8 cellular contexts compared by ENCODE assay signal in the genomic region with DNA sequence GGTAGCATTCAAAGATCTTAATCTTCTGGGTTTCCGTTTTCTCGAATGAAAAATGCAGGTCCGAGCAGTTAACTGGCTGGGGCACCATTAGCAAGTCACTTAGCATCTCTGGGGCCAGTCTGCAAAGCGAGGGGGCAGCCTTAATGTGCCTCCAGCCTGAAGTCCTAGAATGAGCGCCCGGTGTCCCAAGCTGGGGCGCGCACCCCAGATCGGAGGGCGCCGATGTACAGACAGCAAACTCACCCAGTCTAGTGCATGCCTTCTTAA. TPM values are rescaled to one million over a fixed set of nuclear protein-coding genes. Genes with fewer than 3 reads are reported as not detected.
DNase-seq lines count a peak whose midpoint lies in the region; ATAC-seq, FAIRE-seq and TF ChIP-seq lines count a peak whose summit lies in the region.

A gene (minus strand): TSS at position 235 of the 267 bp plus-strand sequence. CDS start 34,833 bp downstream, outside the sequence.

- peak within 1 kb of the TSS; percentile 96 for H2AFZ ChIP-seq in K562 (ENCODE audit: low read depth, low read length)

- H3K9me3 ChIP-seq in K562 (replicated peaks; ENCODE audit: control insufficient read depth, insufficient read depth, low read depth, low read length) (no peaks in the 10 kb centered on the region), upper lobe of left lung (no peaks in the 10 kb centered on the region)

- H3K4me3 Mint-ChIP-seq in activated naive CD4-positive, alpha-beta T cell treated with anti-CD3 and anti-CD28 coated beads, Interleukin-2, amount 50 U/mL, for 24 hours: peak within 1 kb of the TSS; percentile 98
- peak within 1 kb of the TSS; percentile 97 for H3K4me3 Mint-ChIP-seq in memory B cell

- H3K4me1 ChIP-seq in K562 (replicated peaks in 1 of 2; ENCODE audit: control insufficient read depth in 2 of 2, insufficient read depth in 2 of 2, low read length in 2 of 2): peaks cover 5 to 14% of the 10 kb centered on the region in 2 experiments; a peak in 4 of 5 replicates
- peaks cover 26 to 53% (median 39%) of the 10 kb centered on the region in 4 donors for H3K4me1 ChIP-seq in upper lobe of left lung

- POLR2A ChIA-PET in K562 (lab: Yijun Ruan, JAX): interaction anchor here (0.9 to 5.4 kb wide), 18 partner anchors 13 to 338 kb away, joined by 3 to 136 read pairs (median 6); a partner anchor contains a TSS

- ATAC-seq in K562: no peak
- no peak for ATAC-seq in memory B cell (ENCODE audit: low read depth)
- ATAC-seq in upper lobe of left lung (ENCODE audit: low FRiP score in 2 of 2): no peak
- ATAC-seq in GM18517 (IDR thresholded peaks at IDR 0.05; ENCODE audit: unreplicated experiment): no peak

- peaks cover 48% of the 10 kb centered on the region for H3K4me1 Mint-ChIP-seq in activated naive CD4-positive, alpha-beta T cell treated with anti-CD3 and anti-CD28 coated beads, Interleukin-2, amount 50 U/mL, for 24 hours
- H3K4me1 Mint-ChIP-seq in memory B cell: peaks cover 29% of the 10 kb centered on the region

- peak within 1 kb of the TSS; percentile 100 for H3K27ac Mint-ChIP-seq in activated naive CD4-positive, alpha-beta T cell treated with anti-CD3 and anti-CD28 coated beads, Interleukin-2, amount 50 U/mL, for 24 hours
- H3K27ac Mint-ChIP-seq in memory B cell: peak within 1 kb of the TSS; percentile 100

- peaks cover 49% of the 10 kb centered on the region for H3K36me3 Mint-ChIP-seq in activated naive CD4-positive, alpha-beta T cell treated with anti-CD3 and anti-CD28 coated beads, Interleukin-2, amount 50 U/mL, for 24 hours
- H3K36me3 Mint-ChIP-seq in memory B cell: peaks cover 39% of the 10 kb centered on the region

- H3K9me1 ChIP-seq in K562 (ENCODE audit: control insufficient read depth, insufficient read depth, low read length): peaks cover 3% of the 10 kb centered on the region

- TF ChIP-seq CTCF in K562 (IDR thresholded peaks at IDR 0.05 in 2 of 3, conservative IDR thresholded peaks at IDR 0.05 in 1 of 3; ENCODE audit: insufficient read depth in 2 of 3, low read depth in 1 of 3, low read length in 3 of 3): peak in 2 of 3 experiments; percentile 25 to 37; a peak in 3 of 6 replicates
- no peak for TF ChIP-seq CTCF in upper lobe of left lung (IDR thresholded peaks at IDR 0.05)

- no TSS peak for BruUV-seq in K562 (replicated peaks; lab: Mats Ljungman, UMichigan)

- CTCF ChIA-PET in K562 (lab: Yijun Ruan, JAX; ENCODE audit: low intra/inter-chr PET ratio): interaction anchor here (0.8 to 1.4 kb wide), 2 partner anchors 27 to 47 kb away, joined by 6 to 9 read pairs; a partner anchor contains a TSS

- no peaks in the 10 kb centered on the region for H3K27me3 Mint-ChIP-seq in activated naive CD4-positive, alpha-beta T cell treated with anti-CD3 and anti-CD28 coated beads, Interleukin-2, amount 50 U/mL, for 24 hours
- H3K27me3 Mint-ChIP-seq in memory B cell: no peaks in the 10 kb centered on the region

- 0 out of 2 replicates have a peak, but pooled peaks cover 4% of the 10 kb centered on the region for H4K20me1 ChIP-seq in K562 (replicated peaks; ENCODE audit: control insufficient read depth, insufficient read depth, low read length)

- WGBS in K562 (ENCODE audit: insufficient coverage, low coverage, missing lambda C conversion rate): 3% methylated on average over 11 of the region's 11 CpGs
- WGBS in upper lobe of left lung, 2 donors: 0 to 3% methylated on average over 7 to 11 of the region's 11 CpGs

- H3K36me3 ChIP-seq in K562 (ENCODE audit: control insufficient read depth, insufficient read depth, low read length) (peaks cover 20% of the 10 kb centered on the region), upper lobe of left lung (peaks cover 6 to 18% (median 10%) of the 10 kb centered on the region in 4 donors)

- H3K9ac ChIP-seq in K562 (ENCODE audit: insufficient read depth in 1 of 2, low read depth in 2 of 2, low read length in 2 of 2): peak within 1 kb of the TSS; percentile 88 to 98

- H3K4me3 ChIP-seq in K562 (peak within 1 kb of the TSS; percentile 74), upper lobe of left lung (peak within 1 kb of the TSS; percentile 67 to 87 (median 68))

- no peak for TF ChIP-seq EP300 in K562 (IDR thresholded peaks at IDR 0.05; ENCODE audit: low read length)
- no peak for TF ChIP-seq EP300 in upper lobe of left lung (IDR thresholded peaks at IDR 0.05)

- peak within 1 kb of the TSS; percentile 86 for H3K4me2 ChIP-seq in K562 (ENCODE audit: insufficient read depth, low read length)

- H3K27me3 ChIP-seq in K562 (ENCODE audit: control insufficient read depth in 2 of 2, insufficient read depth in 2 of 2, low read length in 2 of 2): no peaks in the 10 kb centered on the region
- no peaks in the 10 kb centered on the region for H3K27me3 ChIP-seq in upper lobe of left lung

- no peaks in the 10 kb centered on the region for H3K9me3 Mint-ChIP-seq in activated naive CD4-positive, alpha-beta T cell treated with anti-CD3 and anti-CD28 coated beads, Interleukin-2, amount 50 U/mL, for 24 hours
- no peaks in the 10 kb centered on the region for H3K9me3 Mint-ChIP-seq in memory B cell

- TF ChIP-seq POLR2A in K562 (conservative IDR thresholded peaks at IDR 0.05) (no peak), upper lobe of left lung (IDR thresholded peaks at IDR 0.05) (no peak)

- H3K79me2 ChIP-seq in K562 (ENCODE audit: control insufficient read depth, insufficient read depth, low read length): peaks cover 49% of the 10 kb centered on the region

- in situ Hi-C loops in K562 (cut with MboI): no loop called here

- no peak for FAIRE-seq in K562 (lab: Jason Lieb, UNC)

- DNase-seq in activated naive CD4-positive, alpha-beta T cell treated with Interleukin-2 at 50 U/mL for 16 hours: no peak
- DNase-seq in K562 (ENCODE audit: extremely low read depth in 1 of 4, low spot score in 3 of 4) (no peak), memory B cell (ENCODE audit: low spot score in 2 of 2) (no peak), upper lobe of left lung (no peak), COLO829 (ENCODE audit: low spot score) (no peak), H4 (ENCODE audit: low spot score) (no peak)

- H3K27ac ChIP-seq in K562 (ENCODE audit: extremely low read depth, low read depth, low read length) (peak within 1 kb of the TSS; percentile 90), upper lobe of left lung (peak within 1 kb of the TSS; percentile 99 to 100 (median 100))

- peak in 1 of 2 experiments; percentile 18; a peak in 2 of 4 replicates for TF ChIP-seq RAD21 in K562 (CRISPR knock-in tag; conservative IDR thresholded peaks at IDR 0.05 in 1 of 2, IDR thresholded peaks at IDR 0.05 in 1 of 2)

- intact Hi-C loops in K562 (cut with micrococcal nuclease): loop anchor here (2.0 to 10.0 kb wide), 3 partner anchors 18 to 214 kb away; no protein-coding TSS in a partner anchor

TF ChIP-seq in K562, 482 proteins besides CTCF, POLR2A, EP300 and RAD21 (continues in another document):
- TF ChIP-seq FOXA3 (CRISPR knock-in tag; conservative IDR thresholded peaks at IDR 0.05 in 1 of 2, IDR thresholded peaks at IDR 0.05 in 1 of 2) (0 out of 4 replicates have a peak, but pooled peaks of 1 of the 2 experiments have one; percentile 35), CSDE1 (IDR thresholded peaks at IDR 0.05) (no peak), ZNF263 (CRISPR knock-in tag; IDR thresholded peaks at IDR 0.05; ENCODE audit: borderline replicate concordance) (no peak), SIRT6 (IDR thresholded peaks at IDR 0.05; ENCODE audit: low read depth, low read length) (no peak), TAF9B (IDR thresholded peaks at IDR 0.05; ENCODE audit: partially characterized antibody) (no peak), PHB (CRISPR knock-in tag; IDR thresholded peaks at IDR 0.05) (no peak), CBX3 (IDR thresholded peaks at IDR 0.05; ENCODE audit: borderline replicate concordance in 1 of 2, low read length in 2 of 2) (no peak)
- TF ChIP-seq, protein P1, sequence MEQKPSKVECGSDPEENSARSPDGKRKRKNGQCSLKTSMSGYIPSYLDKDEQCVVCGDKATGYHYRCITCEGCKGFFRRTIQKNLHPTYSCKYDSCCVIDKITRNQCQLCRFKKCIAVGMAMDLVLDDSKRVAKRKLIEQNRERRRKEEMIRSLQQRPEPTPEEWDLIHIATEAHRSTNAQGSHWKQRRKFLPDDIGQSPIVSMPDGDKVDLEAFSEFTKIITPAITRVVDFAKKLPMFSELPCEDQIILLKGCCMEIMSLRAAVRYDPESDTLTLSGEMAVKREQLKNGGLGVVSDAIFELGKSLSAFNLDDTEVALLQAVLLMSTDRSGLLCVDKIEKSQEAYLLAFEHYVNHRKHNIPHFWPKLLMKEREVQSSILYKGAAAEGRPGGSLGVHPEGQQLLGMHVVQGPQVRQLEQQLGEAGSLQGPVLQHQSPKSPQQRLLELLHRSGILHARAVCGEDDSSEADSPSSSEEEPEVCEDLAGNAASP (IDR thresholded peaks at IDR 0.05): no peak
- TF ChIP-seq, protein P2, sequence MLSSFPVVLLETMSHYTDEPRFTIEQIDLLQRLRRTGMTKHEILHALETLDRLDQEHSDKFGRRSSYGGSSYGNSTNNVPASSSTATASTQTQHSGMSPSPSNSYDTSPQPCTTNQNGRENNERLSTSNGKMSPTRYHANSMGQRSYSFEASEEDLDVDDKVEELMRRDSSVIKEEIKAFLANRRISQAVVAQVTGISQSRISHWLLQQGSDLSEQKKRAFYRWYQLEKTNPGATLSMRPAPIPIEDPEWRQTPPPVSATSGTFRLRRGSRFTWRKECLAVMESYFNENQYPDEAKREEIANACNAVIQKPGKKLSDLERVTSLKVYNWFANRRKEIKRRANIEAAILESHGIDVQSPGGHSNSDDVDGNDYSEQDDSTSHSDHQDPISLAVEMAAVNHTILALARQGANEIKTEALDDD (IDR thresholded peaks at IDR 0.05): no peak

RNA-seq across cellular contexts. Expression of the gene that starts here (rescaled TPM):
- total RNA-seq in K562 (2011; cell fraction: chromatin; rRNA removed; ENCODE audit: low replicate concordance): 4.1 and 4.5 TPM in 2 replicates
- total RNA-seq in K562 (2011; cell fraction: nucleolus; rRNA removed): 2.2 and 2.5 TPM in 2 replicates
- 2.1 and 3.6 TPM in 2 replicates for total RNA-seq in K562 (2011; cell fraction: nucleoplasm; rRNA removed)
- total RNA-seq in K562 (2014; rRNA removed) (0.20 and 1.1 TPM in 2 replicates), K562 (2014; rRNA removed; fragmentation: Illumina TruSeq; extraction: Trizol) (0.41 and 0.69 TPM in 2 replicates), K562 (2015; rRNA removed; fragmentation: Illumina TruSeq; extraction: Trizol) (0.98 and 1.2 TPM in 2 replicates), K562 (2021) (0.60 and 0.86 TPM in 2 replicates), upper lobe of left lung (10 to 100 TPM in 2 of 6 donors, 1 to 10 TPM in 4; 2.6 to 30.4 (median 7.8) TPM)
- polyA plus RNA-seq in K562 (2011; rRNA removed) (0.68 and 1.7 TPM in 2 replicates), K562 (2014; fragmentation: Illumina TruSeq; extraction: Trizol) (0.91 and 1.2 TPM in 2 replicates), K562 (2014; fragmentation: Nextera tagmentation; extraction: Ambion mirVana) (under 1 TPM; 0.77 to 0.89 TPM), K562 (2014; rRNA removed) (0.42 and 0.55 TPM in 2 replicates)
- polyA plus RNA-seq in K562 (2011; cell fraction: cytosol; rRNA removed): 0.30 and 1.1 TPM in 2 replicates
- polyA plus RNA-seq in K562 (2011; cell fraction: nucleus; rRNA removed): 7.3 and 7.5 TPM in 2 replicates
- polyA plus RNA-seq in K562 (2012): 0.92 and 3.6 TPM in 2 replicates
- 0.14 and 1.5 TPM in 2 replicates for polyA minus RNA-seq in K562 (2011; rRNA and poly(A)+ RNA removed)
- not detected in 2 replicates for polyA minus RNA-seq in K562 (2011; cell fraction: cytosol; rRNA and poly(A)+ RNA removed)
- 1.1 and 2.1 TPM in 2 replicates for polyA minus RNA-seq in K562 (2011; cell fraction: nucleus; rRNA and poly(A)+ RNA removed)
- total RNA-seq in H4 (2014; rRNA removed; shearing (Covaris generic)): 0.12 and 0.77 TPM in 2 replicates

Comparison
In these comparisons a context has a peak if more than half of its experiments do, and no peak if none do; other contexts are left out.
1. CTCF ChIP-seq: peak in K562 (2 of 3); none in upper lobe of left lung (0 of 6).